24 cellular contexts compared by ENCODE assay signal in the genomic region with DNA sequence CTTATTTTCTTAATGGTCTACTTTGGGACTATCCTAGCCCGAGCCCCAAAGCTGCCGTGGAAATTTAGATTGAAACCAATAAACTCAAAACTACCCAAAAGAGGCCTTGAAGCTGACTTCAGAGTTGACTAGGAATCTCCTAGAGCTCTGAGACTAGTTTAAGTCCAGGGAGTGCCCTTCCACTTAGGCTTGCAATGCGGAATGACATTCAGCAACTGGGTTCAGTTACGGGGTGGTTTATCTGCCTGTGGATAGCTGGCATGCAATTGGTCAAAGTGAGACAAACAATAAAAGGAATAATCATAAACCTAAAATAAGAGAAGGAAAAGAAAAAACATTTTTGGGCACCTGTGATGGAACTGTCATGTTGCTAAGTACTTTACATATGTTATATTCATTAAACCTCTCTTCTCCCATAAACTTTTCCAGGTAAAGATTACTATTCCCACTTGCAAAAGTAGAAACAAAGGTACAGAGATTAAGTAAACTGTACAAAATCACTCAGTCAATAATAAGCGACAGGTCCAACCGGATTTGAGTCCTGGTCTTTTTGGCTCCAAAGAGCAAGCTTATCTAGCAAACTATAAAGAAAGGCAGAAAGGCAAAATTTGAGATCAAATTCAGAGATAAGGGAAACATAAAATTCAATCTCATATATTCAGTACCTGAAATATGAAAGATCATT. TPM values are rescaled to one million over a fixed set of nuclear protein-coding genes. Genes with fewer than 3 reads are reported as not detected.
A peak's percentile ranks its signal among the peaks of the same experiment; 100 is the strongest.
DNase-seq lines count a peak whose midpoint lies in the region; ATAC-seq, FAIRE-seq and TF ChIP-seq lines count a peak whose summit lies in the region.
"Had no signal": no experiment of that assay in that cellular context is flagged by ENCODE, and none has a peak within 500 bp of the region (broad histone marks: within the 10 kb centered on the region; RNA-seq: fewer than 3 reads in every experiment).

No MANE protein-coding gene starts in this region.

- no peaks in the 10 kb centered on the region for H3K9me3 Mint-ChIP-seq in activated naive CD4-positive, alpha-beta T cell treated with anti-CD3 and anti-CD28 coated beads for 36 hours
- H3K9me3 Mint-ChIP-seq: CD4-positive, alpha-beta T cell had no signal

- H3K27ac Mint-ChIP-seq in activated naive CD4-positive, alpha-beta T cell treated with anti-CD3 and anti-CD28 coated beads for 36 hours = no peak overlapping the region
- H3K27ac Mint-ChIP-seq: CD4-positive, alpha-beta T cell had no signal

- H3K9me2 ChIP-seq in PC-3 (replicated peaks; ENCODE audit: low read length) = no peaks in the 10 kb centered on the region

- H3K4me3 Mint-ChIP-seq in activated naive CD4-positive, alpha-beta T cell treated with anti-CD3 and anti-CD28 coated beads for 36 hours = no peak overlapping the region
- H3K4me3 Mint-ChIP-seq: CD4-positive, alpha-beta T cell had no signal

- WGBS in stomach, 5 donors = 42 to 68% (median 53%) methylated on average over 6 of the region's 6 CpGs

- H3K79me2 ChIP-seq in PC-3 (ENCODE audit: low read length) = no peaks in the 10 kb centered on the region

- H3K4me3 ChIP-seq in PC-3 (ENCODE audit: low read length) (no peak overlapping the region), stomach (no peak overlapping the region)
- H3K4me3 ChIP-seq: SJCRH30 had no signal

- no peak overlapping the region for H3K9ac ChIP-seq in PC-3 (ENCODE audit: low read length)

- H3K27ac ChIP-seq in PC-3 (ENCODE audit: low read length) (no peak overlapping the region), stomach (peak overlapping the region in 3 of 5 donors; percentile 57 to 65 (median 62))
- H3K27ac ChIP-seq: SJCRH30 had no signal

- FAIRE-seq in D721Med (lab: Jason Lieb, UNC) = peak; percentile 16
- FAIRE-seq: GM12891, GM19239, H54 had no signal

- intact Hi-C loops in PC-3 (cut with micrococcal nuclease) (no loop called here), stomach (cut with DNase I; ENCODE audit: low total_unique reads) (no loop called here)
- intact Hi-C loops in activated naive CD4-positive, alpha-beta T cell treated with anti-CD3 and anti-CD28 coated beads for 36 hours (cut with micrococcal nuclease) = no loop called here

- POLR2A ChIA-PET in PC-3 (lab: Charles Lee; ENCODE audit: unreplicated experiment) = no interaction called here

- ATAC-seq in PC-3 = no peak
- peak; percentile 54 for ATAC-seq in left lobe of liver
- ATAC-seq in HG03571 (IDR thresholded peaks at IDR 0.05; ENCODE audit: unreplicated experiment) = no peak
- ATAC-seq: Panc1 had no signal

- BruUV-seq in PC-3 (replicated peaks; lab: Mats Ljungman, UMichigan) = no TSS peak

- H3K4me1 Mint-ChIP-seq in activated naive CD4-positive, alpha-beta T cell treated with anti-CD3 and anti-CD28 coated beads for 36 hours (ENCODE audit: low read depth) = no peaks in the 10 kb centered on the region

- peaks cover 5% of the 10 kb centered on the region for H3K36me3 Mint-ChIP-seq in activated naive CD4-positive, alpha-beta T cell treated with anti-CD3 and anti-CD28 coated beads for 36 hours (ENCODE audit: low read depth)

- DNase-seq in D721Med (ENCODE audit: insufficient read length, low spot score) = no peak
- peak; percentile 72 for DNase-seq in PC-3
- DNase-seq in left lobe of liver (ENCODE audit: low spot score) = no peak
- DNase-seq in stomach = peak; percentile 56
- DNase-seq in activated naive CD4-positive, alpha-beta T cell treated with anti-CD3 and anti-CD28 coated beads for 36 hours = no peak
- DNase-seq in HuH-7.5 (ENCODE audit: low spot score) = no peak
- DNase-seq: CD4-positive, alpha-beta T cell; COR-L47; DND-41; MM.1S; NCI-H1048; NCI-H1417 treated with DMSO at 0.1 percent for 48 hours; NCI-H187; NCI-H2107; NCI-H446 treated with DMSO at 0.1 percent for 48 hours; NCI-H69; NK-92 treated with Interleukin-12 subunit alpha and Interleukin-12 subunit beta, amount 100 ng/mL, for 24 hours; SJCRH30; T-helper 1 cell had no signal

- no peaks in the 10 kb centered on the region for H3K36me3 ChIP-seq in PC-3 (ENCODE audit: low read depth, low read length)
- H3K36me3 ChIP-seq in stomach = no peaks in the 10 kb centered on the region

- H4K20me1 ChIP-seq in PC-3 (ENCODE audit: low read length) = no peaks in the 10 kb centered on the region

- no peaks in the 10 kb centered on the region for H3F3A ChIP-seq in PC-3 (ENCODE audit: low read length, unreplicated experiment)

- H3K27me3 ChIP-seq in PC-3 (ENCODE audit: low read length) (no peaks in the 10 kb centered on the region), stomach (no peaks in the 10 kb centered on the region)
- H3K27me3 ChIP-seq: SJCRH30 had no signal

- H3K4me2 ChIP-seq in PC-3 (ENCODE audit: low read length) = peak overlapping the region; percentile 13

- no peak for TF ChIP-seq POLR2A in stomach (IDR thresholded peaks at IDR 0.05)

- no peak overlapping the region for H2AFZ ChIP-seq in PC-3 (ENCODE audit: low read length)

- no peak for TF ChIP-seq CTCF in D721Med (IDR thresholded peaks at IDR 0.05; ENCODE audit: insufficient read depth, missing control alignments)
- TF ChIP-seq CTCF in PC-3 (conservative IDR thresholded peaks at IDR 0.05; ENCODE audit: low read depth, low read length) = no peak
- no peak for TF ChIP-seq CTCF in stomach (IDR thresholded peaks at IDR 0.05)

- peaks cover 12% of the 10 kb centered on the region for H3K4me1 ChIP-seq in PC-3 (ENCODE audit: insufficient read depth, low read length)
- peaks cover 0 to 10% (median 4%) of the 10 kb centered on the region in 4 donors for H3K4me1 ChIP-seq in stomach
- H3K4me1 ChIP-seq: SJCRH30 had no signal

- TF ChIP-seq EP300 in stomach (IDR thresholded peaks at IDR 0.05) = no peak

- CTCF ChIA-PET in PC-3 (lab: Charles Lee) = no interaction called here
- CTCF ChIA-PET in activated naive CD4-positive, alpha-beta T cell treated with anti-CD3 and anti-CD28 coated beads for 36 hours (lab: Charles Lee) = no interaction called here

- H3K9me3 ChIP-seq in PC-3 (ENCODE audit: low read length) = no peaks in the 10 kb centered on the region
- no peaks in the 10 kb centered on the region for H3K9me3 ChIP-seq in stomach
- H3K9me3 ChIP-seq: SJCRH30 had no signal

- H3K27me3 Mint-ChIP-seq in activated naive CD4-positive, alpha-beta T cell treated with anti-CD3 and anti-CD28 coated beads for 36 hours (ENCODE audit: low read depth) = no peaks in the 10 kb centered on the region
- H3K27me3 Mint-ChIP-seq: CD4-positive, alpha-beta T cell had no signal

RNA-seq across cellular contexts. Expression of a gene that starts 56.5 kb away (rescaled TPM):
- total RNA-seq in PC-3 (2014; rRNA removed) (11.9 and 17.2 TPM in 2 replicates), left lobe of liver (4.4 TPM), stomach (10 to 100 TPM in 4 of 5 donors, 1 to 10 TPM in 1; 7.0 to 42.8 (median 26.3) TPM)
- 1 to 10 TPM; 2.4 to 5.2 (median 3.1) TPM for polyA plus RNA-seq in stomach
- 1 to 10 TPM; 4.8 to 6.2 TPM for total RNA-seq in activated naive CD4-positive, alpha-beta T cell treated with anti-CD3 and anti-CD28 coated beads for 36 hours

RNA-seq across cellular contexts. Expression of a gene that starts 56.7 kb away (rescaled TPM):
- 3.3 and 3.8 TPM in 2 replicates for total RNA-seq in PC-3 (2014; rRNA removed)
- total RNA-seq in left lobe of liver = 0.20 TPM
- 1 to 10 TPM in 3 of 5 donors, not detected in 2; 1.5 to 2.3 (median 2.2) TPM for total RNA-seq in stomach
- under 1 TPM in 2 of 3 donors, not detected in 1; 0.12 to 0.58 TPM for polyA plus RNA-seq in stomach
- total RNA-seq in activated naive CD4-positive, alpha-beta T cell treated with anti-CD3 and anti-CD28 coated beads for 36 hours = not detected
- total RNA-seq: CD4-positive, alpha-beta T cell had no signal

Comparison
In these comparisons a context has a peak if more than half of its experiments do, and no peak if none do; other contexts are left out.
1. DNase-seq: peak in PC-3 (single experiment) and stomach (single experiment); none in D721Med (single experiment), left lobe of liver (single experiment), activated naive CD4-positive, alpha-beta T cell treated with anti-CD3 and anti-CD28 coated beads for 36 hours (single experiment) and HuH-7.5 (single experiment).